2 cellular contexts compared by ENCODE assay signal in the genomic region with DNA sequence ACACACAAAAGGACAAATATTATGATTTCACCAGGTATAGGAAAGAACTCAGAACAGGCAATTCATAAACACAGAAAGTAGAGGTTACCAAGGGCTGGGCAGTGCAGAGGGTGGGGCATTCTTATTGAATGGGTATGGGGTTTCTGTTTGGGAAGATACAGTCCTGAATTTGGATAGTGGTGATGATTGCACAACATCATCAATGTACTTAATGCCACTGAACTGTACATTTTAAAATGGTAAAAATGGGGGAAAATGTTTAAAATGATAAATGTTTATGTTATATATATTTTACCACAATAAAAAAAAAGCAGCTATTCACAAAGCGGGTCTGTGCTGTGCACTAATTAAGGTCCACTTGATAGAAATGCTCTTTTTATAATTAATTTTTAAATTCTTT.
TF ChIP-seq lines count a peak whose summit lies in the region.

No MANE protein-coding gene starts in this region.

TF ChIP-seq in IMR-90, 13 proteins besides CTCF, POLR2A, EP300 and RAD21 (continued from another document):
- no peak for TF ChIP-seq ELK1 (IDR thresholded peaks at IDR 0.05; ENCODE audit: borderline replicate concordance, low read depth, low read length)
- TF ChIP-seq MXI1 (IDR thresholded peaks at IDR 0.05; ENCODE audit: borderline replicate concordance, low read depth, low read length): no peak

TF ChIP-seq in K562, 482 proteins besides CTCF, POLR2A, EP300 and RAD21 (continued from another document):
- no peak for TF ChIP-seq TAF15 (IDR thresholded peaks at IDR 0.05; ENCODE audit: low read depth, low read length)
- TF ChIP-seq ZNF282 (CRISPR knock-in tag; IDR thresholded peaks at IDR 0.05): no peak
- TF ChIP-seq ZNF780A (CRISPR knock-in tag; IDR thresholded peaks at IDR 0.05): no peak
- TF ChIP-seq NFATC3 (IDR thresholded peaks at IDR 0.05): no peak
- TF ChIP-seq THAP7 (CRISPR knock-in tag; IDR thresholded peaks at IDR 0.05): no peak
- no peak for TF ChIP-seq SAFB2 (IDR thresholded peaks at IDR 0.05; ENCODE audit: borderline replicate concordance, low read depth, low read length, severe bottlenecking)
- TF ChIP-seq ZNF785 (CRISPR knock-in tag; IDR thresholded peaks at IDR 0.05): no peak
- TF ChIP-seq NUFIP1 (IDR thresholded peaks at IDR 0.05; ENCODE audit: partially characterized antibody): no peak
- TF ChIP-seq CLOCK (CRISPR knock-in tag; IDR thresholded peaks at IDR 0.05; ENCODE audit: borderline replicate concordance): no peak
- no peak for TF ChIP-seq BCLAF1 (IDR thresholded peaks at IDR 0.05; ENCODE audit: borderline replicate concordance in 1 of 2, control insufficient read depth in 1 of 2, low read depth in 2 of 2, low read length in 1 of 2)
- TF ChIP-seq ZNF212 (CRISPR knock-in tag; IDR thresholded peaks at IDR 0.05): no peak
- TF ChIP-seq MIER1 (IDR thresholded peaks at IDR 0.05; ENCODE audit: low read depth): no peak
- TF ChIP-seq MEF2A (IDR thresholded peaks at IDR 0.05; ENCODE audit: control insufficient read depth, low read depth, low read length): no peak
